In the genomic region with DNA sequence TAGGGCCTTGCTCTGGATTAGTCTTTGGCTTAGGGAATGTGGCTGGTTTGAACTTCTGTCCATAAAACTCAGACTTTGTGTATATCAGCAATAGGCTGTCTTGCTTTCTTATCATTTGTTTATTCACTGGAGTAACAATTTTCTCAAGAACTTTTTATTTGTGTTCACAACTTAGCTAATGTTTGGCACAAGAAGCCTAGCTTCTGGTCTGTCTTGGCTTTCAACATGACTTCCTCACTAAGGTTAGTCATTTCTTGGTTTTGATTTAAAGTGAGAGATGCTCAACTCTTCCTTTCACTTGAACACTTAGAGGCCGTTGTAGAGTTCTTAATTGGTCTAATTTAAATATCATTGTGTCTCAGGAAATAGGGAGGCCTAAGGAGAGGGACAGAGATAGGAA, we compare ENCODE assay signal across 19 cellular contexts. TPM values are rescaled to one million over a fixed set of nuclear protein-coding genes. Genes with fewer than 3 reads are reported as not detected.
DNase-seq lines count a peak whose midpoint lies in the region; ATAC-seq, FAIRE-seq and TF ChIP-seq lines count a peak whose summit lies in the region.
"Had no signal": no experiment of that assay in that cellular context is flagged by ENCODE, and none has a peak within 500 bp of the region (broad histone marks: within the 10 kb centered on the region; RNA-seq: fewer than 3 reads in every experiment).

No MANE protein-coding gene starts in this region.

- H3K79me2 ChIP-seq in GM12878 (ENCODE audit: control insufficient read depth, insufficient read depth, low read length), result peaks cover 56% of the 10 kb centered on the region

- H3K4me1 ChIP-seq in right cardiac atrium (ENCODE audit: control insufficient read depth, insufficient read depth, low read length) (peaks cover 8% of the 10 kb centered on the region), GM12878 (ENCODE audit: control insufficient read depth, insufficient read depth, low read length) (peaks cover 5% of the 10 kb centered on the region), vagina (peaks cover 72% of the 10 kb centered on the region)

- ATAC-seq in right cardiac atrium (peak; percentile 25 to 45), HG03025 (IDR thresholded peaks at IDR 0.05; ENCODE audit: low FRiP score, unreplicated experiment) (peak; percentile 38), GM12878 (no peak), HG03175 (IDR thresholded peaks at IDR 0.05; ENCODE audit: unreplicated experiment) (no peak)
- ATAC-seq: T-cell had no signal

- no peak for TF ChIP-seq POLR2A in GM12878 (IDR thresholded peaks at IDR 0.05; ENCODE audit: low read depth, low read length)
- TF ChIP-seq POLR2A in vagina (IDR thresholded peaks at IDR 0.05), result no peak

- no peak for TF ChIP-seq EP300 in GM12878 (IDR thresholded peaks at IDR 0.05; ENCODE audit: borderline replicate concordance in 1 of 2, control insufficient read depth in 1 of 2, low read depth in 2 of 2, low read length in 2 of 2)

- H3K9me3 ChIP-seq in right cardiac atrium (ENCODE audit: control insufficient read depth, low read length), result no peaks in the 10 kb centered on the region
- H3K9me3 ChIP-seq in GM12878 (replicated peaks; ENCODE audit: control insufficient read depth, insufficient read depth, low read length), result no peaks in the 10 kb centered on the region
- H3K9me3 ChIP-seq in vagina, result no peaks in the 10 kb centered on the region

- peak overlapping the region; percentile 46; the same call in 1 of the 2 replicates for H3K4me2 ChIP-seq in GM12878 (ENCODE audit: control insufficient read depth, insufficient read depth)

- no peak for TF ChIP-seq RAD21 in GM12878 (IDR thresholded peaks at IDR 0.05; ENCODE audit: insufficient read depth, low read depth, low read length)

- no peak overlapping the region for H2AFZ ChIP-seq in GM12878 (ENCODE audit: control insufficient read depth, low read depth, low read length)

- CTCF ChIA-PET in GM12878 (lab: Yijun Ruan, JAX), result interaction anchor here (1.1 to 1.3 kb wide), 2 partner anchors 14 to 30 kb away, joined by 4 read pairs; no protein-coding TSS in a partner anchor

- FAIRE-seq in GM12878 (lab: Jason Lieb, UNC), result peak; percentile 49
- FAIRE-seq: keratinocyte had no signal

- H3K27ac ChIP-seq in right cardiac atrium (ENCODE audit: low read length) (peak overlapping the region; percentile 59), GM12878 (ENCODE audit: control insufficient read depth, insufficient read depth) (no peak overlapping the region), vagina (no peak overlapping the region)
- H3K27ac ChIP-seq: RWPE1 had no signal

- WGBS in right cardiac atrium, result 32% methylated on average over 1 of the region's 1 CpG
- 0% methylated on average over 1 of the region's 1 CpG for WGBS in GM12878 (ENCODE audit: insufficient coverage, insufficient replicate concordance, low lambda C conversion rate, missing lambda C conversion rate)

- no peaks in the 10 kb centered on the region for H4K20me1 ChIP-seq in GM12878 (ENCODE audit: control insufficient read depth, insufficient read depth)

- no peaks in the 10 kb centered on the region for H3K27me3 ChIP-seq in right cardiac atrium (ENCODE audit: control insufficient read depth, insufficient read depth)
- no peaks in the 10 kb centered on the region for H3K27me3 ChIP-seq in GM12878 (replicated peaks in 1 of 2; ENCODE audit: control insufficient read depth in 2 of 2, insufficient read depth in 2 of 2, low read length in 1 of 2)
- no peaks in the 10 kb centered on the region for H3K27me3 ChIP-seq in vagina

- RAD21 ChIA-PET in GM12878 (lab: Charles Lee; ENCODE audit: unreplicated experiment), result interaction anchor here (1.5 kb wide), 1 partner anchor 16 kb away, joined by 3 read pairs; no protein-coding TSS in a partner anchor

- H3K4me3 ChIP-seq in right cardiac atrium (ENCODE audit: low read length) (no peak overlapping the region), GM12878 (no peak overlapping the region), vagina (no peak overlapping the region)

- no peak overlapping the region for H3K9ac ChIP-seq in GM12878 (ENCODE audit: control insufficient read depth, insufficient read depth, low read length)

- TF ChIP-seq CTCF in GM12878 (IDR thresholded peaks at IDR 0.05 in 2 of 3, conservative IDR thresholded peaks at IDR 0.05 in 1 of 3; ENCODE audit: control insufficient read depth in 2 of 3, extremely low read depth in 1 of 3, insufficient read depth in 1 of 3, low read depth in 3 of 3, low read length in 3 of 3) (no peak), vagina (IDR thresholded peaks at IDR 0.05) (no peak)

- in situ Hi-C loops in GM12878 (cut with MboI), result no loop called here

- SMC1A ChIA-PET in GM12878 (lab: Charles Lee; ENCODE audit: uncharacterized antibody, unreplicated experiment), result interaction anchor here (0.6 to 1.0 kb wide), 3 partner anchors 13 to 1104 kb away, joined by 3 to 4 read pairs (median 4); no protein-coding TSS in a partner anchor

- no TSS peak for BruUV-seq in GM12878 (replicated peaks; lab: Mats Ljungman, UMichigan)

- POLR2A ChIA-PET in GM12878 (lab: Charles Lee), result interaction anchor here (1.2 kb wide), 1 partner anchor 10 kb away, joined by 3 read pairs; no protein-coding TSS in a partner anchor

- intact Hi-C loops in right cardiac atrium (cut with DNase I) (no loop called here), cardiac septum (cut with DNase I) (no loop called here), GM12878 (cut with micrococcal nuclease; ENCODE audit: unreplicated experiment) (no loop called here), vagina (cut with DNase I) (no loop called here)

- H3K36me3 ChIP-seq in GM12878 (ENCODE audit: control insufficient read depth in 2 of 2, insufficient read depth in 2 of 2, low read length in 1 of 2) (0 out of 4 replicates have a peak, but pooled peaks cover 0 to 2% of the 10 kb centered on the region in 2 experiments), vagina (no peaks in the 10 kb centered on the region)

- DNase-seq in right cardiac atrium (no peak), cardiac septum (ENCODE audit: low spot score) (no peak), GM12878 (ENCODE audit: low read depth, low spot score) (no peak), NCI-H2029 (lab: John Stamatoyannopoulos, UW) (no peak), Kasumi-1 (lab: John Stamatoyannopoulos, UW) (no peak), vagina (ENCODE audit: extremely low spot score in 2 of 2) (no peak)
- DNase-seq: activated CD4-positive, alpha-beta T cell treated with anti-CD3 and anti-CD28 coated beads for 1 hour; activated gamma-delta T cell; caudate nucleus; DMS 273 treated with DMSO at 0.1 percent for 48 hours; Karpas-422; NCI-H1694; NCI-H526; T-cell had no signal

TF ChIP-seq in GM12878, 131 proteins besides CTCF, POLR2A, EP300 and RAD21:
- TF ChIP-seq JUNB (IDR thresholded peaks at IDR 0.05), result peak; percentile 34
- no peak for TF ChIP-seq ETV6 (conservative IDR thresholded peaks at IDR 0.05 in 1 of 2, IDR thresholded peaks at IDR 0.05 in 1 of 2; ENCODE audit: borderline replicate concordance in 1 of 2, low read depth in 1 of 2)

RNA-seq across cellular contexts. Expression of gene FBXO38, which starts 4.9 kb away (rescaled TPM):
- total RNA-seq in right cardiac atrium, result 10 to 100 TPM; 36.1 to 44.2 (median 42.7) TPM
- 17.0 TPM for polyA plus RNA-seq in right cardiac atrium
- total RNA-seq in cardiac septum, result 61.3 TPM
- total RNA-seq in GM12878 (2013; cell fraction: nucleolus; rRNA removed), result 202 and 215 TPM in 2 replicates
- 40.7 and 49.5 TPM in 2 replicates for total RNA-seq in GM12878 (2014; rRNA removed)
- total RNA-seq in GM12878 (2014; rRNA removed; fragmentation: Illumina TruSeq; extraction: Trizol), result 44.2 and 46.5 TPM in 2 replicates
- 30.6 and 34.0 TPM in 2 replicates for total RNA-seq in GM12878 (2021)
- 15.2 TPM for polyA plus RNA-seq in GM12878 (2011; ENCODE audit: low read depth)
- 32.9 and 35.5 TPM in 2 replicates for polyA plus RNA-seq in GM12878 (2011; rRNA removed)
- 15.1 and 25.3 TPM in 2 replicates for polyA plus RNA-seq in GM12878 (2011; cell fraction: cytosol; rRNA removed)
- polyA plus RNA-seq in GM12878 (2011; cell fraction: nucleus; rRNA removed), result 44.8 and 61.7 TPM in 2 replicates
- polyA plus RNA-seq in GM12878 (2012), result 18.4 and 21.7 TPM in 2 replicates
- polyA plus RNA-seq in GM12878 (2014; fragmentation: Illumina TruSeq; extraction: Trizol), result 40.0 and 44.6 TPM in 2 replicates
- polyA plus RNA-seq in GM12878 (2014; fragmentation: Nextera tagmentation; extraction: Ambion mirVana), result 10 to 100 TPM in 1 of 2 experiments, 1 to 10 TPM in 1; 9.1 to 12.6 TPM
- polyA plus RNA-seq in GM12878 (2014; rRNA removed), result 23.0 and 28.2 TPM in 2 replicates
- 10 to 100 TPM; 23.9 to 26.0 TPM for polyA plus RNA-seq in GM12878 (2016; fragmentation: Nextera tagmentation; extraction: Ambion mirVana)
- polyA minus RNA-seq in GM12878 (2011; rRNA and poly(A)+ RNA removed), result 82.3 and 95.8 TPM in 2 replicates
- 16.8 and 26.6 TPM in 2 replicates for polyA minus RNA-seq in GM12878 (2011; cell fraction: cytosol; rRNA and poly(A)+ RNA removed)
- polyA minus RNA-seq in GM12878 (2011; cell fraction: nucleus; rRNA and poly(A)+ RNA removed), result 108 and 133 TPM in 2 replicates
- total RNA-seq in vagina, result 40.3 TPM

RNA-seq across cellular contexts. Expression of gene SPINK9, which starts 53.3 kb away (rescaled TPM):
- total RNA-seq in right cardiac atrium (1 to 10 TPM in 1 of 4 donors, under 1 TPM in 2, not detected in 1; 0.69 to 1.2 (median 0.78) TPM), cardiac septum (not detected), GM12878 (2014; rRNA removed) (not detected in 2 replicates), GM12878 (2014; rRNA removed; fragmentation: Illumina TruSeq; extraction: Trizol) (not detected in 2 replicates), GM12878 (2021) (not detected in 2 replicates), vagina (not detected)
- polyA plus RNA-seq in right cardiac atrium (0.61 TPM), GM12878 (2011; rRNA removed) (not detected in 2 replicates), GM12878 (2014; fragmentation: Illumina TruSeq; extraction: Trizol) (not detected in 2 replicates), GM12878 (2014; fragmentation: Nextera tagmentation; extraction: Ambion mirVana) (not detected), GM12878 (2014; rRNA removed) (not detected in 2 replicates), GM12878 (2016; fragmentation: Nextera tagmentation; extraction: Ambion mirVana) (not detected)
- total RNA-seq in GM12878 (2013; cell fraction: nucleolus; rRNA removed), result not detected in 2 replicates
- not detected for polyA plus RNA-seq in GM12878 (2011; ENCODE audit: low read depth)
- not detected in 2 replicates for polyA plus RNA-seq in GM12878 (2011; cell fraction: cytosol; rRNA removed)
- not detected in 2 replicates for polyA plus RNA-seq in GM12878 (2011; cell fraction: nucleus; rRNA removed)
- not detected in 2 replicates for polyA plus RNA-seq in GM12878 (2012)
- polyA minus RNA-seq in GM12878 (2011; rRNA and poly(A)+ RNA removed), result not detected in 2 replicates
- not detected in 2 replicates for polyA minus RNA-seq in GM12878 (2011; cell fraction: cytosol; rRNA and poly(A)+ RNA removed)
- polyA minus RNA-seq in GM12878 (2011; cell fraction: nucleus; rRNA and poly(A)+ RNA removed), result not detected in 2 replicates
- total RNA-seq: mucosa of gallbladder, T-cell had no signal
- polyA plus RNA-seq: keratinocyte had no signal

Comparison
In these comparisons a context has a peak if more than half of its experiments do, and no peak if none do; other contexts are left out.
1. ATAC-seq: peak in right cardiac atrium (2 of 2) and HG03025 (single experiment); none in GM12878 (single experiment) and HG03175 (single experiment).